Comparison of ENCODE assay signal across 1 cellular context in the genomic region with DNA sequence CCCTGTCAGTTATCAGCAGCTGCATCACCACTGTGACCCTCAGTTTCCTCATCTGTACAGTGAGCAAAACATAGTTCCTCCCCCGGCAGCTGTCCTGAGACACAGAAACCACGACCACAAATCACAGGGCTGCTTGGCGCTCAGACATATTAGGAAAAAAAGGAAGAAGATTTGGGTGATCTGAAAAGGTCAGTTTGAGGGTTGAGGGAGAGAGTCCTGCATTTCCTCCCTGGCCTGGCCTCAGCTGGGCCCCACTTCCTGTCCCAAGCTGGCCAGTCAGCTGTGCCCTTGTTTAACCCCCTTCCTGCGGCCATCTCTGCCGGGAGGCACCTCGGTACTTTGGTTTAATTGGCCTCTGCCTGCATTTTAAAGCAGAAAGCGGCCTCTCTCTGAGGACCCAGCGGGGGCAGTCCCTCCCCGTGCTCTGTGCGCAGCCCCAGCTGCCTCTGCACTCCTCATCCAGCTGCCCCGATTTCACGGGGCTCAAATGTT.
TF ChIP-seq lines count a peak whose summit lies in the region.

No MANE protein-coding gene starts in this region.

TF ChIP-seq in HepG2, 621 proteins besides CTCF, POLR2A, EP300 and RAD21 (continued from another document and continues in another):
- TF ChIP-seq, protein P1, sequence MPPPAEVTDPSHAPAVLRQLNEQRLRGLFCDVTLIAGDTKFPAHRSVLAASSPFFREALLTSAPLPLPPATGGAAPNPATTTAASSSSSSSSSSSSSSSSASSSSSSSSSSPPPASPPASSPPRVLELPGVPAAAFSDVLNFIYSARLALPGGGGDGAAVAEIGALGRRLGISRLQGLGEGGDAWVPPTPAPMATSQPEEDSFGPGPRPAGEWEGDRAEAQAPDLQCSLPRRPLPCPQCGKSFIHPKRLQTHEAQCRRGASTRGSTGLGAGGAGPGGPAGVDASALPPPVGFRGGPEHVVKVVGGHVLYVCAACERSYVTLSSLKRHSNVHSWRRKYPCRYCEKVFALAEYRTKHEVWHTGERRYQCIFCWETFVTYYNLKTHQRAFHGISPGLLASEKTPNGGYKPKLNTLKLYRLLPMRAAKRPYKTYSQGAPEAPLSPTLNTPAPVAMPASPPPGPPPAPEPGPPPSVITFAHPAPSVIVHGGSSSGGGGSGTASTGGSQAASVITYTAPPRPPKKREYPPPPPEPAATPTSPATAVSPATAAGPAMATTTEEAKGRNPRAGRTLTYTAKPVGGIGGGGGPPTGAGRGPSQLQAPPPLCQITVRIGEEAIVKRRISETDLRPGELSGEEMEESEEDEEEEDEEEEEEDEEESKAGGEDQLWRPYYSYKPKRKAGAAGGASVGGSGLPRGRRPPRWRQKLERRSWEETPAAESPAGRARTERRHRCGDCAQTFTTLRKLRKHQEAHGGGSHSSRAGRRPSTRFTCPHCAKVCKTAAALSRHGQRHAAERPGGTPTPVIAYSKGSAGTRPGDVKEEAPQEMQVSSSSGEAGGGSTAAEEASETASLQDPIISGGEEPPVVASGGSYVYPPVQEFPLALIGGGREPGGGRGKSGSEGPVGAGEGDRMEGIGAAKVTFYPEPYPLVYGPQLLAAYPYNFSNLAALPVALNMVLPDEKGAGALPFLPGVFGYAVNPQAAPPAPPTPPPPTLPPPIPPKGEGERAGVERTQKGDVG (CRISPR knock-in tag; IDR thresholded peaks at IDR 0.05; ENCODE audit: borderline replicate concordance): peak; percentile 84
- TF ChIP-seq GABPA (IDR thresholded peaks at IDR 0.05; ENCODE audit: low read depth, low read length) (peak; percentile 51), GABPA (CRISPR knock-in tag; IDR thresholded peaks at IDR 0.05; ENCODE audit: low read depth) (peak; percentile 84), ZNF446 (CRISPR knock-in tag; IDR thresholded peaks at IDR 0.05) (no peak), ZSCAN9 (CRISPR knock-in tag; IDR thresholded peaks at IDR 0.05; ENCODE audit: borderline replicate concordance) (0 out of 2 replicates have a peak, but pooled peaks have one; percentile 17), ARNTL (CRISPR knock-in tag; IDR thresholded peaks at IDR 0.05) (no peak), ZNF235 (CRISPR knock-in tag; IDR thresholded peaks at IDR 0.05; ENCODE audit: borderline replicate concordance) (peak; percentile 83; the same call in 1 of the 2 replicates), ZNF678 (CRISPR knock-in tag; IDR thresholded peaks at IDR 0.05) (0 out of 2 replicates have a peak, but pooled peaks have one; percentile 6), AHR (CRISPR knock-in tag; IDR thresholded peaks at IDR 0.05) (0 out of 2 replicates have a peak, but pooled peaks have one; percentile 14), KLF9 (CRISPR knock-in tag; IDR thresholded peaks at IDR 0.05; ENCODE audit: low read depth) (no peak), ZNF329 (CRISPR knock-in tag; IDR thresholded peaks at IDR 0.05; ENCODE audit: low read depth) (0 out of 2 replicates have a peak, but pooled peaks have one; percentile 24), KLF16 (CRISPR knock-in tag; IDR thresholded peaks at IDR 0.05) (peak in 1 of 2 experiments; percentile 58; a peak in 1 of 4 replicates), TBX2 (CRISPR knock-in tag; IDR thresholded peaks at IDR 0.05; ENCODE audit: borderline replicate concordance) (no peak), CBX1 (IDR thresholded peaks at IDR 0.05; ENCODE audit: low read depth) (peak; percentile 1), MBD4 (IDR thresholded peaks at IDR 0.05; ENCODE audit: borderline replicate concordance, low read length) (no peak), KAT7 (CRISPR knock-in tag; IDR thresholded peaks at IDR 0.05; ENCODE audit: borderline replicate concordance) (0 out of 2 replicates have a peak, but pooled peaks have one; percentile 21), ZNF879 (CRISPR knock-in tag; IDR thresholded peaks at IDR 0.05) (0 out of 2 replicates have a peak, but pooled peaks have one; percentile 67), KLF13 (CRISPR knock-in tag; IDR thresholded peaks at IDR 0.05) (peak; percentile 74; the same call in 1 of the 2 replicates), ZNF451 (CRISPR knock-in tag; IDR thresholded peaks at IDR 0.05) (peak; percentile 11; the same call in 1 of the 2 replicates), NR2F1 (CRISPR knock-in tag; IDR thresholded peaks at IDR 0.05) (no peak; a peak in 1 of 4 replicates), ZMAT3 (CRISPR knock-in tag; conservative IDR thresholded peaks at IDR 0.05) (peak; percentile 85; the same call in 1 of the 2 replicates), GABPB1 (CRISPR knock-in tag; IDR thresholded peaks at IDR 0.05) (peak; percentile 68), ZNF674 (CRISPR knock-in tag; IDR thresholded peaks at IDR 0.05; ENCODE audit: low read depth) (no peak), RFX1 (IDR thresholded peaks at IDR 0.05) (no peak), ZNF205 (CRISPR knock-in tag; IDR thresholded peaks at IDR 0.05) (peak; percentile 18; the same call in 1 of the 2 replicates), ZNF224 (CRISPR knock-in tag; IDR thresholded peaks at IDR 0.05) (peak; percentile 84; the same call in 1 of the 2 replicates)
- TF ChIP-seq, protein P2, sequence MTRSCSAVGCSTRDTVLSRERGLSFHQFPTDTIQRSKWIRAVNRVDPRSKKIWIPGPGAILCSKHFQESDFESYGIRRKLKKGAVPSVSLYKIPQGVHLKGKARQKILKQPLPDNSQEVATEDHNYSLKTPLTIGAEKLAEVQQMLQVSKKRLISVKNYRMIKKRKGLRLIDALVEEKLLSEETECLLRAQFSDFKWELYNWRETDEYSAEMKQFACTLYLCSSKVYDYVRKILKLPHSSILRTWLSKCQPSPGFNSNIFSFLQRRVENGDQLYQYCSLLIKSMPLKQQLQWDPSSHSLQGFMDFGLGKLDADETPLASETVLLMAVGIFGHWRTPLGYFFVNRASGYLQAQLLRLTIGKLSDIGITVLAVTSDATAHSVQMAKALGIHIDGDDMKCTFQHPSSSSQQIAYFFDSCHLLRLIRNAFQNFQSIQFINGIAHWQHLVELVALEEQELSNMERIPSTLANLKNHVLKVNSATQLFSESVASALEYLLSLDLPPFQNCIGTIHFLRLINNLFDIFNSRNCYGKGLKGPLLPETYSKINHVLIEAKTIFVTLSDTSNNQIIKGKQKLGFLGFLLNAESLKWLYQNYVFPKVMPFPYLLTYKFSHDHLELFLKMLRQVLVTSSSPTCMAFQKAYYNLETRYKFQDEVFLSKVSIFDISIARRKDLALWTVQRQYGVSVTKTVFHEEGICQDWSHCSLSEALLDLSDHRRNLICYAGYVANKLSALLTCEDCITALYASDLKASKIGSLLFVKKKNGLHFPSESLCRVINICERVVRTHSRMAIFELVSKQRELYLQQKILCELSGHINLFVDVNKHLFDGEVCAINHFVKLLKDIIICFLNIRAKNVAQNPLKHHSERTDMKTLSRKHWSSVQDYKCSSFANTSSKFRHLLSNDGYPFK (CRISPR knock-in tag; IDR thresholded peaks at IDR 0.05; ENCODE audit: borderline replicate concordance): peak; percentile 87
- TF ChIP-seq, protein P3, sequence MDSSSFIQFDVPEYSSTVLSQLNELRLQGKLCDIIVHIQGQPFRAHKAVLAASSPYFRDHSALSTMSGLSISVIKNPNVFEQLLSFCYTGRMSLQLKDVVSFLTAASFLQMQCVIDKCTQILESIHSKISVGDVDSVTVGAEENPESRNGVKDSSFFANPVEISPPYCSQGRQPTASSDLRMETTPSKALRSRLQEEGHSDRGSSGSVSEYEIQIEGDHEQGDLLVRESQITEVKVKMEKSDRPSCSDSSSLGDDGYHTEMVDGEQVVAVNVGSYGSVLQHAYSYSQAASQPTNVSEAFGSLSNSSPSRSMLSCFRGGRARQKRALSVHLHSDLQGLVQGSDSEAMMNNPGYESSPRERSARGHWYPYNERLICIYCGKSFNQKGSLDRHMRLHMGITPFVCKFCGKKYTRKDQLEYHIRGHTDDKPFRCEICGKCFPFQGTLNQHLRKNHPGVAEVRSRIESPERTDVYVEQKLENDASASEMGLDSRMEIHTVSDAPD (CRISPR knock-in tag; IDR thresholded peaks at IDR 0.05): no peak
- TF ChIP-seq, protein P4, sequence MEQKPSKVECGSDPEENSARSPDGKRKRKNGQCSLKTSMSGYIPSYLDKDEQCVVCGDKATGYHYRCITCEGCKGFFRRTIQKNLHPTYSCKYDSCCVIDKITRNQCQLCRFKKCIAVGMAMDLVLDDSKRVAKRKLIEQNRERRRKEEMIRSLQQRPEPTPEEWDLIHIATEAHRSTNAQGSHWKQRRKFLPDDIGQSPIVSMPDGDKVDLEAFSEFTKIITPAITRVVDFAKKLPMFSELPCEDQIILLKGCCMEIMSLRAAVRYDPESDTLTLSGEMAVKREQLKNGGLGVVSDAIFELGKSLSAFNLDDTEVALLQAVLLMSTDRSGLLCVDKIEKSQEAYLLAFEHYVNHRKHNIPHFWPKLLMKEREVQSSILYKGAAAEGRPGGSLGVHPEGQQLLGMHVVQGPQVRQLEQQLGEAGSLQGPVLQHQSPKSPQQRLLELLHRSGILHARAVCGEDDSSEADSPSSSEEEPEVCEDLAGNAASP (CRISPR knock-in tag; IDR thresholded peaks at IDR 0.05; ENCODE audit: borderline replicate concordance): peak; percentile 77; the same call in 1 of the 2 replicates
- TF ChIP-seq, protein P5, sequence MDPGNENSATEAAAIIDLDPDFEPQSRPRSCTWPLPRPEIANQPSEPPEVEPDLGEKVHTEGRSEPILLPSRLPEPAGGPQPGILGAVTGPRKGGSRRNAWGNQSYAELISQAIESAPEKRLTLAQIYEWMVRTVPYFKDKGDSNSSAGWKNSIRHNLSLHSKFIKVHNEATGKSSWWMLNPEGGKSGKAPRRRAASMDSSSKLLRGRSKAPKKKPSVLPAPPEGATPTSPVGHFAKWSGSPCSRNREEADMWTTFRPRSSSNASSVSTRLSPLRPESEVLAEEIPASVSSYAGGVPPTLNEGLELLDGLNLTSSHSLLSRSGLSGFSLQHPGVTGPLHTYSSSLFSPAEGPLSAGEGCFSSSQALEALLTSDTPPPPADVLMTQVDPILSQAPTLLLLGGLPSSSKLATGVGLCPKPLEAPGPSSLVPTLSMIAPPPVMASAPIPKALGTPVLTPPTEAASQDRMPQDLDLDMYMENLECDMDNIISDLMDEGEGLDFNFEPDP (CRISPR knock-in tag; conservative IDR thresholded peaks at IDR 0.05): 0 out of 2 replicates have a peak, but pooled peaks have one; percentile 74
- TF ChIP-seq, protein P6, sequence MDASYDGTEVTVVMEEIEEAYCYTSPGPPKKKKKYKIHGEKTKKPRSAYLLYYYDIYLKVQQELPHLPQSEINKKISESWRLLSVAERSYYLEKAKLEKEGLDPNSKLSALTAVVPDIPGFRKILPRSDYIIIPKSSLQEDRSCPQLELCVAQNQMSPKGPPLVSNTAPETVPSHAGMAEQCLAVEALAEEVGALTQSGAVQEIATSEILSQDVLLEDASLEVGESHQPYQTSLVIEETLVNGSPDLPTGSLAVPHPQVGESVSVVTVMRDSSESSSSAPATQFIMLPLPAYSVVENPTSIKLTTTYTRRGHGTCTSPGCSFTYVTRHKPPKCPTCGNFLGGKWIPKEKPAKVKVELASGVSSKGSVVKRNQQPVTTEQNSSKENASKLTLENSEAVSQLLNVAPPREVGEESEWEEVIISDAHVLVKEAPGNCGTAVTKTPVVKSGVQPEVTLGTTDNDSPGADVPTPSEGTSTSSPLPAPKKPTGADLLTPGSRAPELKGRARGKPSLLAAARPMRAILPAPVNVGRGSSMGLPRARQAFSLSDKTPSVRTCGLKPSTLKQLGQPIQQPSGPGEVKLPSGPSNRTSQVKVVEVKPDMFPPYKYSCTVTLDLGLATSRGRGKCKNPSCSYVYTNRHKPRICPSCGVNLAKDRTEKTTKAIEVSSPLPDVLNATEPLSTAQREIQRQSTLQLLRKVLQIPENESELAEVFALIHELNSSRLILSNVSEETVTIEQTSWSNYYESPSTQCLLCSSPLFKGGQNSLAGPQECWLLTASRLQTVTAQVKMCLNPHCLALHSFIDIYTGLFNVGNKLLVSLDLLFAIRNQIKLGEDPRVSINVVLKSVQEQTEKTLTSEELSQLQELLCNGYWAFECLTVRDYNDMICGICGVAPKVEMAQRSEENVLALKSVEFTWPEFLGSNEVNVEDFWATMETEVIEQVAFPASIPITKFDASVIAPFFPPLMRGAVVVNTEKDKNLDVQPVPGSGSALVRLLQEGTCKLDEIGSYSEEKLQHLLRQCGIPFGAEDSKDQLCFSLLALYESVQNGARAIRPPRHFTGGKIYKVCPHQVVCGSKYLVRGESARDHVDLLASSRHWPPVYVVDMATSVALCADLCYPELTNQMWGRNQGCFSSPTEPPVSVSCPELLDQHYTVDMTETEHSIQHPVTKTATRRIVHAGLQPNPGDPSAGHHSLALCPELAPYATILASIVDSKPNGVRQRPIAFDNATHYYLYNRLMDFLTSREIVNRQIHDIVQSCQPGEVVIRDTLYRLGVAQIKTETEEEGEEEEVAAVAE (CRISPR knock-in tag; IDR thresholded peaks at IDR 0.05; ENCODE audit: borderline replicate concordance): peak; percentile 96
- TF ChIP-seq, protein P7, sequence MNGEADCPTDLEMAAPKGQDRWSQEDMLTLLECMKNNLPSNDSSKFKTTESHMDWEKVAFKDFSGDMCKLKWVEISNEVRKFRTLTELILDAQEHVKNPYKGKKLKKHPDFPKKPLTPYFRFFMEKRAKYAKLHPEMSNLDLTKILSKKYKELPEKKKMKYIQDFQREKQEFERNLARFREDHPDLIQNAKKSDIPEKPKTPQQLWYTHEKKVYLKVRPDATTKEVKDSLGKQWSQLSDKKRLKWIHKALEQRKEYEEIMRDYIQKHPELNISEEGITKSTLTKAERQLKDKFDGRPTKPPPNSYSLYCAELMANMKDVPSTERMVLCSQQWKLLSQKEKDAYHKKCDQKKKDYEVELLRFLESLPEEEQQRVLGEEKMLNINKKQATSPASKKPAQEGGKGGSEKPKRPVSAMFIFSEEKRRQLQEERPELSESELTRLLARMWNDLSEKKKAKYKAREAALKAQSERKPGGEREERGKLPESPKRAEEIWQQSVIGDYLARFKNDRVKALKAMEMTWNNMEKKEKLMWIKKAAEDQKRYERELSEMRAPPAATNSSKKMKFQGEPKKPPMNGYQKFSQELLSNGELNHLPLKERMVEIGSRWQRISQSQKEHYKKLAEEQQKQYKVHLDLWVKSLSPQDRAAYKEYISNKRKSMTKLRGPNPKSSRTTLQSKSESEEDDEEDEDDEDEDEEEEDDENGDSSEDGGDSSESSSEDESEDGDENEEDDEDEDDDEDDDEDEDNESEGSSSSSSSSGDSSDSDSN (CRISPR knock-in tag; IDR thresholded peaks at IDR 0.05): 0 out of 2 replicates have a peak, but pooled peaks have one; percentile 14
- TF ChIP-seq, protein P8, sequence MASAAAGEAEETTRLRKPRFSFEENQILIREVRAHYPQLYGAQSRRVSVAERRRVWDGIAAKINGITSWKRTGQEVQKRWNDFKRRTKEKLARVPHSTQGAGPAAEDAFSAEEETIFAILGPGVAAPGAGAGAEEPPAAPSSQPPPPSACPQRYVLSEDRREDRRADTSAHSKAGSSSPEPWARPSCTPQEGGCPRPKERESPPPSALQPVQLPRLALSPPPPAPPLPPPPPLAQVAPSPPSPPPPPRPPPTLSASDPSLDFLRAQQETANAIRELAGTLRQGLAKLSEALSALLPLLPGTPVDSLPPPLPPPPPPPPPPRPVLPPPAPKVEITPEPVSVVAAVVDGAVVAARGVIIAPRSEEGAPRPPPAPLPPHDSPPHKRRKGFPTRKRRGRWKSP (CRISPR knock-in tag; IDR thresholded peaks at IDR 0.05): peak; percentile 43; the same call in 1 of the 2 replicates
